Comparison of ENCODE assay signal across 23 cellular contexts in the genomic region with DNA sequence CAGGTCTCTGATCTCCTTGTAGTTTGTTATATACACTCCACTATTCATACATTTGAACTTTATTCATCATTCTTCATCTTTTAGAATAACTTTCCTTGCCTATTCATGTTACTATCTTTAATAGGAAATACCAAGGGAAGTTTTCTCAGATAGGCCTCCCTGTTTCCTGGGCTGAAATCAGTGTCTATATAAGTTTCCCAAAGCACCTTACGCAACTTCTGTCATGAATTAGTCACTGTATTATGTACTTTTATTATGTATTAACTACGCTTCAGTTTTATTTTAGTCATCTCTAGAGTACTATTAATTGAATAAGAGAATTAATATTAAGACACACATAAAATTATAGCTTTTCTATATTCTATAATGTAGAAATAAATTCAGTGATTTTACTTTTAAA.
"Had no signal": no experiment of that assay in that cellular context is flagged by ENCODE, and none has a peak within 500 bp of the region (broad histone marks: within the 10 kb centered on the region; RNA-seq: fewer than 3 reads in every experiment).

No MANE protein-coding gene starts in this region.

- H3K36me3 ChIP-seq: ascending aorta, esophagus squamous epithelium, gastrocnemius medialis, left lung, tibial artery had no signal

- H3K27ac ChIP-seq: ascending aorta, esophagus squamous epithelium, gastrocnemius medialis, left lung, tibial artery had no signal

- FAIRE-seq: endothelial cell of umbilical vein, urothelium cell line had no signal

- H3K27me3 ChIP-seq: ascending aorta, esophagus squamous epithelium, gastrocnemius medialis, left lung, tibial artery had no signal

- ATAC-seq: activated CD4-positive, CD25-positive, alpha-beta regulatory T cell treated with anti-CD3 and anti-CD28 coated beads, Interleukin-2, amount 50 U/mL, for 24 hours; activated CD8-positive, alpha-beta T cell treated with anti-CD3 and anti-CD28 coated beads, Interleukin-2, amount 10 ng/mL, durations not matched to agents 7 days and 5 days; activated naive CD8-positive, alpha-beta T cell treated with anti-CD3 and anti-CD28 coated beads, Interleukin-2, amount 50 U/mL, for 24 hours; activated T-cell treated with anti-CD3 and anti-CD28 coated beads, Interleukin-2, amount 50 U/mL, for 4 hours; gastrocnemius medialis; left lung had no signal

- DNase-seq: activated CD4-positive, alpha-beta T cell treated with anti-CD3 and anti-CD28 coated beads, Interleukin-2, amount 10 ng/mL, durations not matched to agents 7 days and 5 days; activated CD8-positive, alpha-beta T cell treated with anti-CD3 and anti-CD28 coated beads, Interleukin-2, amount 10 ng/mL, durations not matched to agents 7 days and 5 days; activated naive CD4-positive, alpha-beta T cell treated with anti-CD3 and anti-CD28 coated beads, Interleukin-2, amount 10 ng/mL, durations not matched to agents 7 days and 5 days; activated naive CD8-positive, alpha-beta T cell treated with anti-CD3 and anti-CD28 coated beads, Interleukin-2, amount 50 U/mL, for 24 hours; activated T-cell treated with anti-CD3 and anti-CD28 coated beads, Interleukin-2, amount 50 U/mL, for 4 hours; effector memory CD4-positive, alpha-beta T cell; esophagus squamous epithelium; gastrocnemius medialis; head of caudate nucleus; left lung; midbrain; nephron progenitor cell; nucleus accumbens; posterior cingulate gyrus; stimulated activated CD4-positive, alpha-beta T cell treated with anti-CD3 and anti-CD28 coated beads, Interleukin-2, amount 100 ng/mL, for 24 hours; stimulated activated naive CD4-positive, alpha-beta T cell treated with Interleukin-2 at 50 U/mL for 16 hours; substantia nigra; T1000; tibial artery had no signal

- H3K4me3 ChIP-seq: ascending aorta, esophagus squamous epithelium, gastrocnemius medialis, left lung, tibial artery had no signal

- H3K4me1 ChIP-seq: ascending aorta, esophagus squamous epithelium, gastrocnemius medialis, left lung, tibial artery had no signal

- H3K9me3 ChIP-seq: ascending aorta, esophagus squamous epithelium, gastrocnemius medialis, left lung, tibial artery had no signal
